ENCODE assay signal across 18 cellular contexts in genomic region chr3:80677796-80678195, GRCh38.
DNase-seq lines count a peak whose midpoint lies in the region; ATAC-seq and TF ChIP-seq lines count a peak whose summit lies in the region.
"Had no signal": no experiment of that assay in that cellular context is flagged by ENCODE, and none has a peak within 500 bp of the region (broad histone marks: within the 10 kb centered on the region; RNA-seq: fewer than 3 reads in every experiment).

No MANE protein-coding gene starts in this region.

- no peaks in the 10 kb centered on the region for H3K9me3 ChIP-seq in SK-N-SH
- no peaks in the 10 kb centered on the region for H3K9me3 ChIP-seq in MM.1S (replicated peaks; ENCODE audit: insufficient read depth, low read length)
- H3K9me3 ChIP-seq: mucosa of descending colon, stomach had no signal

- no peaks in the 10 kb centered on the region for H3K9me2 ChIP-seq in SK-N-SH
- H3K9me2 ChIP-seq in MM.1S (replicated peaks; ENCODE audit: insufficient read depth, low read length): no peaks in the 10 kb centered on the region

- H3K36me3 ChIP-seq in SK-N-SH (replicated peaks in 1 of 2; ENCODE audit: control insufficient read depth in 1 of 2, insufficient read depth in 2 of 2, low read length in 1 of 2) (no peaks in the 10 kb centered on the region), MM.1S (replicated peaks; ENCODE audit: insufficient read depth, low read length) (no peaks in the 10 kb centered on the region)
- H3K36me3 ChIP-seq: stomach had no signal

- POLR2A ChIA-PET in SK-N-SH (lab: Yijun Ruan, JAX): no interaction called here

- TF ChIP-seq CTCF in SK-N-SH (IDR thresholded peaks at IDR 0.05) (no peak), fibroblast of mammary gland (conservative IDR thresholded peaks at IDR 0.05; ENCODE audit: control insufficient read depth, insufficient read depth, low read depth, low read length) (no peak), MM.1S (IDR thresholded peaks at IDR 0.05; ENCODE audit: low read length) (no peak)

- CTCF ChIA-PET in SK-N-SH (lab: Yijun Ruan, JAX): interaction anchor here (0.8 to 2.4 kb wide), 6 partner anchors 8 to 1592 kb away, joined by 3 to 19 read pairs (median 4); no protein-coding TSS in a partner anchor

- H3K4me1 ChIP-seq in SK-N-SH (ENCODE audit: control insufficient read depth in 1 of 2, insufficient read depth in 2 of 2, low read depth in 1 of 2, low read length in 1 of 2) (no peaks in the 10 kb centered on the region), MM.1S (ENCODE audit: low read length) (no peaks in the 10 kb centered on the region)
- H3K4me1 ChIP-seq: stomach had no signal

- WGBS in SK-N-SH (ENCODE audit: low lambda C conversion rate): 50% methylated on average over 6 of the region's 6 CpGs

- H4K20me1 ChIP-seq in SK-N-SH (ENCODE audit: insufficient read depth) (no peaks in the 10 kb centered on the region), MM.1S (ENCODE audit: insufficient read depth, low read length) (no peaks in the 10 kb centered on the region)

- H3K27ac ChIP-seq in SK-N-SH (ENCODE audit: low read depth in 2 of 2, low read length in 1 of 2) (no peak overlapping the region), MM.1S (ENCODE audit: low read length) (no peak overlapping the region)
- H3K27ac ChIP-seq: stomach had no signal

- intact Hi-C loops in left ventricle myocardium superior (cut with micrococcal nuclease): no loop called here

- TF ChIP-seq RAD21 in SK-N-SH (IDR thresholded peaks at IDR 0.05; ENCODE audit: low read length): no peak

- no peaks in the 10 kb centered on the region for H3K79me2 ChIP-seq in SK-N-SH (ENCODE audit: insufficient read depth)
- no peaks in the 10 kb centered on the region for H3K79me2 ChIP-seq in MM.1S (ENCODE audit: low read length)

- no peaks in the 10 kb centered on the region for H3F3A ChIP-seq in SK-N-SH (replicated peaks; ENCODE audit: insufficient read depth)
- H3F3A ChIP-seq in MM.1S (ENCODE audit: insufficient read depth, low read length): no peaks in the 10 kb centered on the region

- TF ChIP-seq EP300 in SK-N-SH (IDR thresholded peaks at IDR 0.05; ENCODE audit: borderline replicate concordance in 1 of 2, low read depth in 1 of 2, low read length in 1 of 2): no peak

- no peaks in the 10 kb centered on the region for H3K27me3 ChIP-seq in SK-N-SH (ENCODE audit: insufficient read depth)
- no peaks in the 10 kb centered on the region for H3K27me3 ChIP-seq in MM.1S (replicated peaks; ENCODE audit: insufficient read depth, low read length)
- H3K27me3 ChIP-seq: stomach had no signal

- DNase-seq in SK-N-SH (no peak), SW480 (ENCODE audit: low spot score) (peak; percentile 3), fibroblast of mammary gland (ENCODE audit: low read depth) (peak; percentile 4), MM.1S (no peak), NCI-H1694 treated with DMSO at 0.1 percent for 48 hours (lab: John Stamatoyannopoulos, UW) (no peak), left ventricle myocardium superior (no peak)
- DNase-seq: 8988T; activated CD8-positive, alpha-beta memory T cell treated with anti-CD3 and anti-CD28 coated beads, Interleukin-2, amount 50 U/mL, for 48 hours; head of caudate nucleus; mucosa of descending colon; NCI-H2081 treated with DMSO at 0.1 percent for 48 hours; NCI-H748 treated with DMSO at 0.1 percent for 48 hours; stomach; T-helper 2 cell had no signal

- H3K4me3 ChIP-seq in SK-N-SH (ENCODE audit: low read depth in 2 of 2, low read length in 1 of 2) (no peak overlapping the region), fibroblast of mammary gland (ENCODE audit: control insufficient read depth, low read depth, low read length) (no peak overlapping the region), MM.1S (ENCODE audit: low read length) (no peak overlapping the region)
- H3K4me3 ChIP-seq: mucosa of descending colon, smooth muscle cell, stomach had no signal

- no peak overlapping the region for H2AFZ ChIP-seq in SK-N-SH (ENCODE audit: low read depth)
- H2AFZ ChIP-seq in MM.1S (ENCODE audit: low read length): no peak overlapping the region

- H3K9ac ChIP-seq in SK-N-SH: no peak overlapping the region
- no peak overlapping the region for H3K9ac ChIP-seq in MM.1S (ENCODE audit: low read length)

- ATAC-seq in SK-N-SH treated with all-trans-retinoic acid at 6 μM for 48 hours (no peak), HG03039 (IDR thresholded peaks at IDR 0.05; ENCODE audit: unreplicated experiment) (no peak), left ventricle myocardium superior (no peak)
- ATAC-seq: activated naive CD4-positive, alpha-beta T cell treated with anti-CD3 and anti-CD28 coated beads, Interleukin-2, amount 50 U/mL, for 72 hours; mucosa of descending colon had no signal

- H3K4me2 ChIP-seq in SK-N-SH: no peak overlapping the region
- no peak overlapping the region for H3K4me2 ChIP-seq in MM.1S (ENCODE audit: low read depth, low read length)
- H3K4me2 ChIP-seq: smooth muscle cell had no signal

TF ChIP-seq in SK-N-SH treated with all-trans-retinoic acid at 6 μM for 48 hours, 23 proteins besides CTCF, POLR2A, EP300 and RAD21:
- no peak for TF ChIP-seq CSDC2 (CRISPR knock-in tag; IDR thresholded peaks at IDR 0.05)
- no peak for TF ChIP-seq POU6F1 (CRISPR knock-in tag; IDR thresholded peaks at IDR 0.05; ENCODE audit: borderline replicate concordance, low read depth)
- no peak for TF ChIP-seq SNAI2 (CRISPR knock-in tag; IDR thresholded peaks at IDR 0.05)
- 0 out of 2 replicates have a peak, but pooled peaks have one; percentile 21 for TF ChIP-seq TOX (CRISPR knock-in tag; IDR thresholded peaks at IDR 0.05; ENCODE audit: borderline replicate concordance)
- TF ChIP-seq ESRRG (CRISPR knock-in tag; IDR thresholded peaks at IDR 0.05): no peak

TF ChIP-seq in SK-N-SH, 30 proteins besides CTCF, POLR2A, EP300 and RAD21 (continues in another document):
- TF ChIP-seq SIN3A (IDR thresholded peaks at IDR 0.05; ENCODE audit: borderline replicate concordance, low read depth, low read length) (no peak), EZH2phosphoT487 (IDR thresholded peaks at IDR 0.05; ENCODE audit: borderline replicate concordance, low read depth) (no peak), TCF12 (IDR thresholded peaks at IDR 0.05) (no peak), FOSL2 (IDR thresholded peaks at IDR 0.05; ENCODE audit: borderline replicate concordance, low read depth) (no peak), ELF1 (IDR thresholded peaks at IDR 0.05) (no peak), GATA2 (CRISPR knock-in tag; IDR thresholded peaks at IDR 0.05) (no peak), RFX5 (IDR thresholded peaks at IDR 0.05; ENCODE audit: low read length) (no peak), SMC3 (IDR thresholded peaks at IDR 0.05; ENCODE audit: low read depth, low read length) (no peak), FOXJ3 (CRISPR knock-in tag; IDR thresholded peaks at IDR 0.05) (no peak), RXRA (IDR thresholded peaks at IDR 0.05; ENCODE audit: borderline replicate concordance, low read depth) (no peak), ZBTB33 (IDR thresholded peaks at IDR 0.05; ENCODE audit: borderline replicate concordance, low read depth) (no peak), TAF1 (IDR thresholded peaks at IDR 0.05; ENCODE audit: borderline replicate concordance, low read depth, low read length) (no peak), REST (IDR thresholded peaks at IDR 0.05; ENCODE audit: low read depth, low read length) (no peak), FOXM1 (IDR thresholded peaks at IDR 0.05; ENCODE audit: low read depth) (no peak), MXI1 (IDR thresholded peaks at IDR 0.05; ENCODE audit: low read depth, low read length) (no peak), YY1 (IDR thresholded peaks at IDR 0.05; ENCODE audit: low read depth) (no peak)

Comparison
In these comparisons a context has a peak if more than half of its experiments do, and no peak if none do; other contexts are left out.
1. DNase-seq: peak in SW480 (single experiment) and fibroblast of mammary gland (single experiment); none in SK-N-SH (single experiment), MM.1S (single experiment), NCI-H1694 treated with DMSO at 0.1 percent for 48 hours (single experiment) and left ventricle myocardium superior (single experiment).